In genomic region chr11:34978236-34979191, GRCh38 we compare ENCODE assay signal across 15 cellular contexts.
DNase-seq lines count a peak whose midpoint lies in the region; ATAC-seq and TF ChIP-seq lines count a peak whose summit lies in the region.
"Had no signal": no experiment of that assay in that cellular context is flagged by ENCODE, and none has a peak within 500 bp of the region (broad histone marks: within the 10 kb centered on the region; RNA-seq: fewer than 3 reads in every experiment).

No MANE protein-coding gene starts in this region.

- H3K27me3 ChIP-seq in endodermal cell (ENCODE audit: control insufficient read depth, insufficient read depth, low read length, poor library complexity, severe bottlenecking) = no peaks in the 10 kb centered on the region
- no peaks in the 10 kb centered on the region for H3K27me3 ChIP-seq in left lung
- H3K27me3 ChIP-seq: foreskin keratinocyte had no signal

- H3K4me3 ChIP-seq in endodermal cell (ENCODE audit: low read length) = no peak overlapping the region
- H3K4me3 ChIP-seq in left lung = no peak overlapping the region

- no TSS peak for BruUV-seq in Calu3 (replicated peaks; lab: Mats Ljungman, UMichigan)

- H3K4me1 ChIP-seq in endodermal cell (ENCODE audit: control insufficient read depth, insufficient read depth, low read length) = peaks cover 6% of the 10 kb centered on the region
- peaks cover 9 to 15% of the 10 kb centered on the region in 2 donors for H3K4me1 ChIP-seq in left lung

- no peak overlapping the region for H3K9ac ChIP-seq in endodermal cell (ENCODE audit: extremely low read depth, low read length, poor library complexity, severe bottlenecking)

- ATAC-seq in left lung (no peak), HG03378 (IDR thresholded peaks at IDR 0.05; ENCODE audit: unreplicated experiment) (no peak)
- ATAC-seq: stimulated activated effector memory CD8-positive, alpha-beta T cell treated with anti-CD3 and anti-CD28 coated beads, Interleukin-12 subunit alpha, Interleukin-12 subunit beta, amount 100 ng/mL, for 72 hours had no signal

- H3K9me3 Mint-ChIP-seq in Calu3 (ENCODE audit: low read depth, unreplicated experiment) (peaks cover 3% of the 10 kb centered on the region), endodermal cell (no peaks in the 10 kb centered on the region), nephron progenitor cell (peaks cover 23% of the 10 kb centered on the region)
- H3K9me3 Mint-ChIP-seq: stimulated activated effector memory CD8-positive, alpha-beta T cell treated with anti-CD3 and anti-CD28 coated beads, Interleukin-12 subunit alpha, Interleukin-12 subunit beta, amount 100 ng/mL, for 72 hours had no signal

- DNase-seq in Calu3 (no peak), M059J (ENCODE audit: low read depth) (peak; percentile 49), endodermal cell (peak; percentile 78), nephron progenitor cell (no peak), left lung (no peak), HEK293T (ENCODE audit: extremely low spot score) (no peak)
- DNase-seq in stimulated activated CD4-positive, alpha-beta T cell treated with anti-CD3 and anti-CD28 coated beads, Interleukin-2, amount 100 ng/mL, for 24 hours = no peak
- DNase-seq: activated CD4-positive, alpha-beta T cell treated with anti-CD3 and anti-CD28 coated beads for 1 hour; CD4-positive, alpha-beta T cell; foreskin keratinocyte; NCI-H1105 treated with DMSO at 0.1 percent for 48 hours; NCI-H345; stimulated activated CD4-positive, alpha-beta T cell treated with anti-CD3 and anti-CD28 coated beads, Interleukin-4, amount 100 ng/mL, for 24 hours had no signal

- H3K4me3 Mint-ChIP-seq in Calu3 (ENCODE audit: low read depth, unreplicated experiment) (peak overlapping the region; percentile 23), endodermal cell (no peak overlapping the region), nephron progenitor cell (peak overlapping the region; percentile 0)
- H3K4me3 Mint-ChIP-seq: CD4-positive, alpha-beta T cell; stimulated activated effector memory CD8-positive, alpha-beta T cell treated with anti-CD3 and anti-CD28 coated beads, Interleukin-12 subunit alpha, Interleukin-12 subunit beta, amount 100 ng/mL, for 72 hours had no signal

- no peak for TF ChIP-seq CTCF in Calu3 (IDR thresholded peaks at IDR 0.05; ENCODE audit: unreplicated experiment)
- no peak for TF ChIP-seq CTCF in endodermal cell (conservative IDR thresholded peaks at IDR 0.05)
- TF ChIP-seq CTCF in nephron progenitor cell (IDR thresholded peaks at IDR 0.05) = no peak
- no peak for TF ChIP-seq CTCF in left lung (IDR thresholded peaks at IDR 0.05)

- H3K27ac Mint-ChIP-seq in Calu3 (ENCODE audit: unreplicated experiment) = peak overlapping the region; percentile 81
- H3K27ac Mint-ChIP-seq in endodermal cell = peak overlapping the region; percentile 81
- peak overlapping the region; percentile 77 for H3K27ac Mint-ChIP-seq in nephron progenitor cell
- H3K27ac Mint-ChIP-seq: CD4-positive, alpha-beta T cell; stimulated activated effector memory CD8-positive, alpha-beta T cell treated with anti-CD3 and anti-CD28 coated beads, Interleukin-12 subunit alpha, Interleukin-12 subunit beta, amount 100 ng/mL, for 72 hours had no signal

- H3K27me3 Mint-ChIP-seq in Calu3 (ENCODE audit: unreplicated experiment) (no peaks in the 10 kb centered on the region), endodermal cell (ENCODE audit: insufficient read depth) (no peaks in the 10 kb centered on the region), nephron progenitor cell (ENCODE audit: low read depth, poor library complexity) (no peaks in the 10 kb centered on the region)
- H3K27me3 Mint-ChIP-seq: CD4-positive, alpha-beta T cell had no signal

- 66 to 68% methylated on average over 7 of the region's 7 CpGs for WGBS in endodermal cell (ENCODE audit: insufficient coverage in 1 of 2, insufficient read length in 1 of 2), 2 experiments

- POLR2A ChIA-PET in HEK293T (lab: Yijun Ruan, JAX) = no interaction called here

- H3K27ac ChIP-seq in endodermal cell (ENCODE audit: low read depth, low read length) (no peak overlapping the region), left lung (no peak overlapping the region)

- peaks cover 44% of the 10 kb centered on the region for H3K4me1 Mint-ChIP-seq in Calu3 (ENCODE audit: low read depth, unreplicated experiment)
- H3K4me1 Mint-ChIP-seq in endodermal cell = peaks cover 38% of the 10 kb centered on the region
- H3K4me1 Mint-ChIP-seq in nephron progenitor cell = peaks cover 22% of the 10 kb centered on the region
- H3K4me1 Mint-ChIP-seq: stimulated activated effector memory CD8-positive, alpha-beta T cell treated with anti-CD3 and anti-CD28 coated beads, Interleukin-12 subunit alpha, Interleukin-12 subunit beta, amount 100 ng/mL, for 72 hours had no signal

- intact Hi-C loops in Calu3 (cut with micrococcal nuclease; ENCODE audit: unreplicated experiment) = loop anchor here (5.0 kb wide), 1 partner anchor 51 kb away; no protein-coding TSS in a partner anchor
- intact Hi-C loops in left lung (cut with DNase I) = no loop called here

- H3K9me3 ChIP-seq in endodermal cell (ENCODE audit: control insufficient read depth, low read length) (peaks cover 16% of the 10 kb centered on the region), left lung (no peaks in the 10 kb centered on the region)

- CTCF ChIA-PET in Calu3 (lab: Charles Lee) = interaction anchor here (1.0 to 1.1 kb wide), 2 partner anchors 21 to 52 kb away, joined by 4 read pairs; no protein-coding TSS in a partner anchor
- CTCF ChIA-PET in HEK293T (lab: Yijun Ruan, JAX) = no interaction called here

- H3K36me3 Mint-ChIP-seq in Calu3 (ENCODE audit: insufficient read depth, unreplicated experiment) = peaks cover 16% of the 10 kb centered on the region
- H3K36me3 Mint-ChIP-seq in endodermal cell (ENCODE audit: low read depth) = peaks cover 41% of the 10 kb centered on the region
- H3K36me3 Mint-ChIP-seq in nephron progenitor cell (ENCODE audit: low read depth) = peaks cover 70% of the 10 kb centered on the region

- peaks cover 25% of the 10 kb centered on the region for H3K36me3 ChIP-seq in endodermal cell (ENCODE audit: control insufficient read depth, insufficient read depth, low read length)
- H3K36me3 ChIP-seq in left lung = peaks cover 0 to 18% of the 10 kb centered on the region in 2 donors

TF ChIP-seq in HEK293T, 16 proteins besides CTCF, POLR2A, EP300 and RAD21:
- TF ChIP-seq HDGF (IDR thresholded peaks at IDR 0.05; ENCODE audit: borderline replicate concordance) (no peak), LEF1 (IDR thresholded peaks at IDR 0.05; ENCODE audit: borderline replicate concordance) (no peak), ARNT (IDR thresholded peaks at IDR 0.05) (no peak), BHLHE40 (IDR thresholded peaks at IDR 0.05; ENCODE audit: borderline replicate concordance) (no peak), CTBP1 (IDR thresholded peaks at IDR 0.05; ENCODE audit: borderline replicate concordance) (no peak), ZNF384 (IDR thresholded peaks at IDR 0.05) (no peak), TARDBP (IDR thresholded peaks at IDR 0.05) (no peak), SP1 (IDR thresholded peaks at IDR 0.05) (no peak), FOXM1 (IDR thresholded peaks at IDR 0.05; ENCODE audit: borderline replicate concordance) (no peak), ELF4 (IDR thresholded peaks at IDR 0.05) (no peak), PKNOX1 (IDR thresholded peaks at IDR 0.05) (no peak), NFRKB (IDR thresholded peaks at IDR 0.05) (no peak)

Comparison
In these comparisons a context has a peak if more than half of its experiments do, and no peak if none do; other contexts are left out.
1. DNase-seq: peak in M059J (single experiment) and endodermal cell (single experiment); none in Calu3 (single experiment), nephron progenitor cell (single experiment), stimulated activated CD4-positive, alpha-beta T cell treated with anti-CD3 and anti-CD28 coated beads, Interleukin-2, amount 100 ng/mL, for 24 hours (0 of 2), left lung (0 of 2) and HEK293T (single experiment).
2. Peak in every context shown above with its lines, with median percentiles within 50 percentile points of each other: H3K27ac Mint-ChIP-seq.